In the genomic region with DNA sequence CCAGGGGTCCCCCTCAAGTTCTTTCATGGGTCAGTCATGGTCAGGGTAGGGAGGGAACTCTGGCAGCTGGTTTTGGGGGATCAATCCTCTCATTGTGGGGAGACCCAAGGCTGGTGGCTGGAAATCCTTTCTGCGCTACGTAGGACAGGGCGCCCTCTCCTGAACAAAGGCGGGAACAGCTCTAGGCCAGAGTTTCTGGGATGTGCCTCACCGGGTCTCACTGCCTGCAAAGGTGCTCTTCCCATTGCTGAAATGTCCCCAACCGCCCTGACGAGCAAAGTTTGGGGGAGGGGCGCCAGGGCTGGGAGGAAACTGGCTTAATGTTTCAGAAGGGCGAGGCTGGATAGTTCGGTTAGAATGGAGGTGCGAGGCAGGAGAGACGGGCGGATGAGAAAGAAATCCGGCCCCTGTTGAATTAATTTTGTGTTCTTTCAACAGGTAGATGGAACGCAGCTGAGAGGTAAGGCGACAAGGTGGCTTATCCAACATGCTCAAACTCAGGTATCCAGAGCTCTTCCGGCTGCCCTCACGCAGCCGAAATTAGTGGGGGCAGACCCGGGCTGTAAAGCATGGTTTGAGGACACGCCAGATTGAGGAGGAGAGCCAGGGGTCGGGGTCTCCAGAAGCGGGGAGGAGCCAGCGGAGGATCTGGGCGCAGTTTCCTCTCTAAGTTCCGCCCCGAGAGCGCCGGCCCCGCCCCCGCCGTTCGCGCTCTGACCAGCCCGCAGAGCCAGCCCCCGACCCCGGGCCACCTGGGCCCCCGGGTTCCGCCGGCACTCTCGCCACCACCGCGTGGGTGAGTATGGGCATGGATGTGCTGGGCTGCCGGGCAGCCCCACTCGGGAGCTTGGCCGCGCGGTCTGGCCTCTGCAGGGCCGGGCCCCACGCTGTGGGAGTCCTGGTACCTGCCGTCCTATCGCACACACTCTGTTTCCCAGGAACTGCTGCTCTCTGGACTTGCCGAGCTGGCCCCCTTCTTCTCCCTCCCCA, we compare ENCODE assay signal across 8 cellular contexts. TPM values are rescaled to one million over a fixed set of nuclear protein-coding genes. Genes with fewer than 3 reads are reported as not detected.
DNase-seq lines count a peak whose midpoint lies in the region; ATAC-seq, FAIRE-seq and TF ChIP-seq lines count a peak whose summit lies in the region.

A gene (plus strand): TSS at position 705 of the 990 bp plus-strand sequence. CDS start 2,700 bp downstream, outside the sequence.

- peak; percentile 66 for ATAC-seq in GM19397 (IDR thresholded peaks at IDR 0.05; ENCODE audit: unreplicated experiment)

- peaks cover 0 to 4% of the 10 kb centered on the region in 2 donors for H3K36me3 Mint-ChIP-seq in CD4-positive, alpha-beta memory T cell

- WGBS in transverse colon (ENCODE audit: low coverage in 1 of 2), 2 donors = 1 to 2% methylated on average over 7 to 53 of the region's 53 CpGs

- TF ChIP-seq POLR2A in transverse colon (IDR thresholded peaks at IDR 0.05) = peak; percentile 11

- no peak for FAIRE-seq in frontal cortex (lab: Jason Lieb, UNC)

- no peaks in the 10 kb centered on the region for H3K27me3 ChIP-seq in CD4-positive, alpha-beta memory T cell (ENCODE audit: insufficient read depth, low read length)
- no peaks in the 10 kb centered on the region for H3K27me3 ChIP-seq in HUES48 (ENCODE audit: control insufficient read depth, insufficient read depth, low read length)
- no peaks in the 10 kb centered on the region for H3K27me3 ChIP-seq in neuron (ENCODE audit: insufficient read depth, low read length)
- H3K27me3 ChIP-seq in transverse colon = no peaks in the 10 kb centered on the region

- H3K4me3 ChIP-seq in CD4-positive, alpha-beta memory T cell (ENCODE audit: low read length in 2 of 2) = peak within 1 kb of the TSS; percentile 81 to 85
- H3K4me3 ChIP-seq in HUES48 (ENCODE audit: low read depth, low read length) (peak within 1 kb of the TSS; percentile 84), neuron (ENCODE audit: low read length) (peak within 1 kb of the TSS; percentile 76), transverse colon (peak within 1 kb of the TSS; percentile 41 to 91 (median 66))

- intact Hi-C loops in CD4-positive, alpha-beta memory T cell (cut with micrococcal nuclease) = loop anchor here (1.0 to 5.0 kb wide), 4 partner anchors 11 to 106 kb away; a partner anchor contains a TSS
- intact Hi-C loops in transverse colon (cut with DNase I; ENCODE audit: low total_unique reads) = loop anchor here (5.0 kb wide), 1 partner anchor 34 kb away; a partner anchor contains a TSS

- peak; percentile 63 to 72 (median 69) for TF ChIP-seq CTCF in transverse colon (IDR thresholded peaks at IDR 0.05)

- no peaks in the 10 kb centered on the region for H3K9me3 Mint-ChIP-seq in CD4-positive, alpha-beta memory T cell

- H3K9me3 ChIP-seq in CD4-positive, alpha-beta memory T cell (ENCODE audit: control insufficient read depth in 1 of 2, low read length in 2 of 2) = no peaks in the 10 kb centered on the region
- H3K9me3 ChIP-seq in HUES48 (ENCODE audit: control insufficient read depth, insufficient read depth, low read length) (no peaks in the 10 kb centered on the region), neuron (ENCODE audit: low read length) (no peaks in the 10 kb centered on the region), transverse colon (no peaks in the 10 kb centered on the region)

- H3K36me3 ChIP-seq in CD4-positive, alpha-beta memory T cell (ENCODE audit: insufficient read depth, low read length) = no peaks in the 10 kb centered on the region
- H3K36me3 ChIP-seq in HUES48 (ENCODE audit: control insufficient read depth, insufficient read depth, low read length) = no peaks in the 10 kb centered on the region; the same call in 1 of the 2 replicates
- no peaks in the 10 kb centered on the region for H3K36me3 ChIP-seq in neuron (ENCODE audit: insufficient read depth, low read length)
- no peaks in the 10 kb centered on the region for H3K36me3 ChIP-seq in transverse colon

- H3K4me1 Mint-ChIP-seq in CD4-positive, alpha-beta memory T cell = peaks cover 6 to 18% (median 14%) of the 10 kb centered on the region in 4 donors

- H3K4me3 Mint-ChIP-seq in CD4-positive, alpha-beta memory T cell = peak within 1 kb of the TSS; percentile 92 to 99 (median 97)

- POLR2A ChIA-PET in CD4-positive, alpha-beta memory T cell (lab: Charles Lee; ENCODE audit: partially characterized antibody) = interaction anchor here (0.5 to 5.3 kb wide), 16 partner anchors 10 to 265 kb away, joined by 3 to 109 read pairs (median 5); a partner anchor contains a TSS

- peak within 1 kb of the TSS; percentile 64 for H3K9ac ChIP-seq in HUES48 (ENCODE audit: low read depth, low read length)

- CTCF ChIA-PET in CD4-positive, alpha-beta memory T cell (lab: Charles Lee; ENCODE audit: partially characterized antibody) = interaction anchor here (0.5 to 4.7 kb wide), 39 partner anchors 9 to 264 kb away, joined by 3 to 39 read pairs (median 5); a partner anchor contains a TSS

- peak; percentile 42 to 62 (median 48) for DNase-seq in CD4-positive, alpha-beta memory T cell
- DNase-seq in RKO (ENCODE audit: low spot score) (peak; percentile 63), activated gamma-delta T cell treated with Interleukin-2 at 50 U/mL for 16 hours (peak; percentile 43), frontal cortex (ENCODE audit: low spot score in 2 of 2) (peak; percentile 75 to 79), transverse colon (peak; percentile 77)

- peak within 1 kb of the TSS; percentile 82 to 99 (median 95) for H3K27ac Mint-ChIP-seq in CD4-positive, alpha-beta memory T cell

- in situ Hi-C loops in transverse colon (cut with MboI; ENCODE audit: low pct_ligation_motif_present in 1 of 4, low pct_unique_long_range_greater_than_20kb in 1 of 4, low sequenced_read_pairs in 3 of 4) = no loop called here

- TF ChIP-seq EP300 in transverse colon (IDR thresholded peaks at IDR 0.05; ENCODE audit: low read depth) = no peak

- peak within 1 kb of the TSS; percentile 68 for H3K27ac ChIP-seq in CD4-positive, alpha-beta memory T cell (ENCODE audit: low read depth, low read length)
- H3K27ac ChIP-seq in HUES48 (ENCODE audit: low read depth, low read length) = peak within 1 kb of the TSS; percentile 78
- H3K27ac ChIP-seq in transverse colon = peak within 1 kb of the TSS; percentile 73 to 84 (median 81)

- H3K4me1 ChIP-seq in CD4-positive, alpha-beta memory T cell (ENCODE audit: insufficient read depth, low read length) = peaks cover 10% of the 10 kb centered on the region
- H3K4me1 ChIP-seq in HUES48 (ENCODE audit: control insufficient read depth, insufficient read depth, low read length) = peaks cover 2% of the 10 kb centered on the region
- peaks cover 3% of the 10 kb centered on the region for H3K4me1 ChIP-seq in neuron (ENCODE audit: insufficient read depth, low read length)
- H3K4me1 ChIP-seq in transverse colon = peaks cover 0 to 13% (median 6%) of the 10 kb centered on the region in 4 donors

- H2AFZ ChIP-seq in neuron (ENCODE audit: low read depth, low read length) = peak within 1 kb of the TSS; percentile 95

- H3K27me3 Mint-ChIP-seq in CD4-positive, alpha-beta memory T cell = no peaks in the 10 kb centered on the region

RNA-seq across cellular contexts. Expression of the gene that starts here (rescaled TPM):
- 10 to 100 TPM; 18.4 to 20.7 TPM for total RNA-seq in CD4-positive, alpha-beta memory T cell
- polyA plus RNA-seq in CD4-positive, alpha-beta memory T cell = 10 to 100 TPM; 16.2 to 18.6 TPM
- total RNA-seq in frontal cortex = 6.9 TPM
- total RNA-seq in transverse colon = 10 to 100 TPM in 3 of 4 donors, 1 to 10 TPM in 1; 8.2 to 41.1 (median 37.9) TPM

Comparison
In these comparisons a context has a peak if more than half of its experiments do, and no peak if none do; other contexts are left out.
1. Peak in every context shown above with its lines: DNase-seq, ATAC-seq, H3K4me3 ChIP-seq and H3K27ac ChIP-seq.